In genomic region chr5:68661237-68661636, GRCh38 we compare ENCODE assay signal across 8 cellular contexts.
DNase-seq lines count a peak whose midpoint lies in the region; ATAC-seq and TF ChIP-seq lines count a peak whose summit lies in the region.

No MANE protein-coding gene starts in this region.

- no peaks in the 10 kb centered on the region for H3K36me3 Mint-ChIP-seq in activated naive CD4-positive, alpha-beta T cell treated with anti-CD3 and anti-CD28 coated beads for 36 hours (ENCODE audit: low read depth)
- H3K36me3 Mint-ChIP-seq in activated naive CD4-positive, alpha-beta T cell treated with anti-CD3 and anti-CD28 coated beads, Interleukin-2, amount 50 U/mL, for 72 hours = no peaks in the 10 kb centered on the region

- peak; percentile 31 for DNase-seq in activated naive CD4-positive, alpha-beta T cell treated with anti-CD3 and anti-CD28 coated beads for 36 hours
- DNase-seq in activated naive CD4-positive, alpha-beta T cell treated with anti-CD3 and anti-CD28 coated beads, Interleukin-2, amount 50 U/mL, for 72 hours (ENCODE audit: low spot score in 2 of 2) = no peak
- DNase-seq in activated naive CD4-positive, alpha-beta T cell treated with anti-CD3 and anti-CD28 coated beads, Interleukin-2, amount 50 U/mL, for 16 hours = peak; percentile 14
- DNase-seq in lower lobe of right lung (no peak), NCI-H774 (lab: John Stamatoyannopoulos, UW) (no peak), ureter (ENCODE audit: low spot score) (no peak)

- CTCF ChIA-PET in activated naive CD4-positive, alpha-beta T cell treated with anti-CD3 and anti-CD28 coated beads for 36 hours (lab: Charles Lee) = interaction anchor here (0.7 kb wide), 1 partner anchor 480 kb away, joined by 4 read pairs; no protein-coding TSS in a partner anchor

- intact Hi-C loops in activated naive CD4-positive, alpha-beta T cell treated with anti-CD3 and anti-CD28 coated beads for 36 hours (cut with micrococcal nuclease) = loop anchor here (1.0 kb wide), 1 partner anchor 375 kb away; no protein-coding TSS in a partner anchor
- intact Hi-C loops in lower lobe of right lung (cut with DNase I) = no loop called here

- TF ChIP-seq CTCF in lower lobe of right lung (IDR thresholded peaks at IDR 0.05) = peak; percentile 12

- no peaks in the 10 kb centered on the region for H3K9me3 Mint-ChIP-seq in activated naive CD4-positive, alpha-beta T cell treated with anti-CD3 and anti-CD28 coated beads for 36 hours
- H3K9me3 Mint-ChIP-seq in activated naive CD4-positive, alpha-beta T cell treated with anti-CD3 and anti-CD28 coated beads, Interleukin-2, amount 50 U/mL, for 72 hours = no peaks in the 10 kb centered on the region

- H3K27ac ChIP-seq in lower lobe of right lung = no peak overlapping the region

- H3K9me3 ChIP-seq in lower lobe of right lung = no peaks in the 10 kb centered on the region

- no peaks in the 10 kb centered on the region for H3K36me3 ChIP-seq in lower lobe of right lung

- H3K4me3 ChIP-seq in lower lobe of right lung = no peak overlapping the region

- no peaks in the 10 kb centered on the region for H3K27me3 ChIP-seq in lower lobe of right lung (ENCODE audit: low read depth)

- H3K4me3 Mint-ChIP-seq in activated naive CD4-positive, alpha-beta T cell treated with anti-CD3 and anti-CD28 coated beads for 36 hours = no peak overlapping the region

- ATAC-seq in activated naive CD4-positive, alpha-beta T cell treated with anti-CD3 and anti-CD28 coated beads, Interleukin-2, amount 50 U/mL, for 72 hours = no peak
- ATAC-seq in HG02885 (IDR thresholded peaks at IDR 0.05; ENCODE audit: poor library complexity, unreplicated experiment) (peak; percentile 80), lower lobe of right lung (no peak), HG03196 (IDR thresholded peaks at IDR 0.05; ENCODE audit: unreplicated experiment) (no peak)

- no peaks in the 10 kb centered on the region for H3K4me1 ChIP-seq in lower lobe of right lung

- peaks cover 7% of the 10 kb centered on the region for H3K4me1 Mint-ChIP-seq in activated naive CD4-positive, alpha-beta T cell treated with anti-CD3 and anti-CD28 coated beads for 36 hours (ENCODE audit: low read depth)

- no peak overlapping the region for H3K27ac Mint-ChIP-seq in activated naive CD4-positive, alpha-beta T cell treated with anti-CD3 and anti-CD28 coated beads for 36 hours
- H3K27ac Mint-ChIP-seq in activated naive CD4-positive, alpha-beta T cell treated with anti-CD3 and anti-CD28 coated beads, Interleukin-2, amount 50 U/mL, for 72 hours = no peak overlapping the region

- no peaks in the 10 kb centered on the region for H3K27me3 Mint-ChIP-seq in activated naive CD4-positive, alpha-beta T cell treated with anti-CD3 and anti-CD28 coated beads for 36 hours (ENCODE audit: low read depth)

Comparison
In these comparisons a context has a peak if more than half of its experiments do, and no peak if none do; other contexts are left out.
1. DNase-seq: peak in activated naive CD4-positive, alpha-beta T cell treated with anti-CD3 and anti-CD28 coated beads for 36 hours (single experiment) and activated naive CD4-positive, alpha-beta T cell treated with anti-CD3 and anti-CD28 coated beads, Interleukin-2, amount 50 U/mL, for 16 hours (single experiment); none in activated naive CD4-positive, alpha-beta T cell treated with anti-CD3 and anti-CD28 coated beads, Interleukin-2, amount 50 U/mL, for 72 hours (0 of 2), lower lobe of right lung (single experiment), NCI-H774 (single experiment) and ureter (single experiment).